ENCODE assay signal across 13 cellular contexts in genomic region chr11:2771758-2772466, GRCh38.
DNase-seq lines count a peak whose midpoint lies in the region; ATAC-seq and TF ChIP-seq lines count a peak whose summit lies in the region.
"Had no signal": no experiment of that assay in that cellular context is flagged by ENCODE, and none has a peak within 500 bp of the region (broad histone marks: within the 10 kb centered on the region; RNA-seq: fewer than 3 reads in every experiment).

No MANE protein-coding gene starts in this region.

- peaks cover 81% of the 10 kb centered on the region for H3K27me3 Mint-ChIP-seq in WTC11 (ENCODE audit: low read depth)

- no peak overlapping the region for H3K4me3 Mint-ChIP-seq in WTC11

- H4K20me1 ChIP-seq in BLaER1 (no peaks in the 10 kb centered on the region), GM23248 (ENCODE audit: insufficient read depth) (no peaks in the 10 kb centered on the region)

- WGBS in lung, 2 donors = 92 to 94% methylated on average over 10 to 12 of the region's 12 CpGs
- WGBS in GM23248 (ENCODE audit: low coverage in 1 of 2, low lambda C conversion rate in 2 of 2, missing lambda C conversion rate in 2 of 2), 2 experiments = 69 to 71% methylated on average over 11 to 12 of the region's 12 CpGs

- TF ChIP-seq CTCF in WTC11 (IDR thresholded peaks at IDR 0.05) (no peak), lung (IDR thresholded peaks at IDR 0.05; ENCODE audit: control extremely low read depth, extremely low read depth) (no peak), foreskin keratinocyte (conservative IDR thresholded peaks at IDR 0.05) (no peak)

- H3K27ac ChIP-seq in BLaER1 (peak overlapping the region; percentile 38; the same call in 1 of the 2 replicates), lung (ENCODE audit: low read depth in 1 of 2, low read length in 1 of 2) (no peak overlapping the region), foreskin keratinocyte (no peak overlapping the region), GM23248 (no peak overlapping the region)
- H3K27ac ChIP-seq: gastroesophageal sphincter had no signal

- H3K4me2 ChIP-seq in BLaER1 = peak overlapping the region; percentile 63
- H3K4me2 ChIP-seq in GM23248 (ENCODE audit: unreplicated experiment) = no peak overlapping the region

- no peaks in the 10 kb centered on the region for H3K4me1 Mint-ChIP-seq in WTC11

- ATAC-seq in WTC11 (peak; percentile 28; the same call in 1 of the 2 replicates), lung (ENCODE audit: insufficient read depth, low FRiP score) (no peak), foreskin keratinocyte (no peak)
- ATAC-seq: gastroesophageal sphincter had no signal

- H3K27ac Mint-ChIP-seq in WTC11 = no peak overlapping the region

- in situ Hi-C loops in GM23248 (cut with MboI) = no loop called here

- 0 out of 2 replicates have a peak, but pooled peaks cover 7% of the 10 kb centered on the region for H3K27me3 ChIP-seq in BLaER1
- H3K27me3 ChIP-seq in lung (ENCODE audit: control insufficient read depth, insufficient read depth) = no peaks in the 10 kb centered on the region
- H3K27me3 ChIP-seq in foreskin keratinocyte = peaks cover 42% of the 10 kb centered on the region
- H3K27me3 ChIP-seq in GM23248 (replicated peaks; ENCODE audit: insufficient read depth) = peaks cover 21% of the 10 kb centered on the region
- H3K27me3 ChIP-seq: gastroesophageal sphincter had no signal

- POLR2A ChIA-PET in WTC11 (lab: Charles Lee) = no interaction called here

- CTCF ChIA-PET in WTC11 (lab: Charles Lee) = no interaction called here

- DNase-seq in DMS 273 (lab: John Stamatoyannopoulos, UW; ENCODE audit: unreplicated experiment) (peak; percentile 80), WTC11 (ENCODE audit: low spot score) (peak; percentile 11), lung (ENCODE audit: low spot score) (peak; percentile 21), foreskin keratinocyte (no peak), HK-2 (ENCODE audit: unreplicated experiment) (no peak), COR-L47 (lab: John Stamatoyannopoulos, UW) (no peak), GM23248 (no peak)
- DNase-seq: cortex of kidney, DMS153, mesendoderm, T-helper 9 cell had no signal

- H3F3A ChIP-seq in GM23248 (ENCODE audit: insufficient read depth) = no peaks in the 10 kb centered on the region

- no peaks in the 10 kb centered on the region for H3K79me2 ChIP-seq in GM23248 (ENCODE audit: insufficient read depth)

- no peaks in the 10 kb centered on the region for H3K9me3 Mint-ChIP-seq in WTC11

- H3K9ac ChIP-seq in BLaER1 (peak overlapping the region; percentile 56), GM23248 (no peak overlapping the region)

- H3K4me3 ChIP-seq in BLaER1 (no peak overlapping the region), lung (no peak overlapping the region), GM23248 (no peak overlapping the region)
- H3K4me3 ChIP-seq: gastroesophageal sphincter had no signal

- no peak overlapping the region for H2AFZ ChIP-seq in GM23248

- no peaks in the 10 kb centered on the region for H3K9me3 ChIP-seq in BLaER1
- H3K9me3 ChIP-seq in lung (ENCODE audit: control insufficient read depth in 2 of 2, insufficient read depth in 1 of 2, low read length in 1 of 2) = no peaks in the 10 kb centered on the region
- no peaks in the 10 kb centered on the region for H3K9me3 ChIP-seq in GM23248 (ENCODE audit: low read depth)
- H3K9me3 ChIP-seq: gastroesophageal sphincter had no signal

- H3K4me1 ChIP-seq in BLaER1 (peaks cover 67% of the 10 kb centered on the region), lung (ENCODE audit: control insufficient read depth in 2 of 2, insufficient read depth in 2 of 2, low read length in 2 of 2) (no peaks in the 10 kb centered on the region), foreskin keratinocyte (no peaks in the 10 kb centered on the region), GM23248 (ENCODE audit: insufficient read depth) (peaks cover 3% of the 10 kb centered on the region; the same call in 1 of the 2 replicates)

- no peaks in the 10 kb centered on the region for H3K9me2 ChIP-seq in GM23248 (ENCODE audit: insufficient read depth)

- no peaks in the 10 kb centered on the region for H3K36me3 Mint-ChIP-seq in WTC11

- H3K36me3 ChIP-seq in BLaER1 (no peaks in the 10 kb centered on the region), lung (ENCODE audit: control insufficient read depth in 2 of 2, insufficient read depth in 2 of 2, low read length in 2 of 2) (peaks cover 0 to 2% of the 10 kb centered on the region in 2 donors), GM23248 (ENCODE audit: low read depth) (no peaks in the 10 kb centered on the region)
- H3K36me3 ChIP-seq: gastroesophageal sphincter had no signal

TF ChIP-seq in WTC11, 78 proteins besides CTCF, POLR2A, EP300 and RAD21 (continues in another document):
- TF ChIP-seq IRF2 (CRISPR knock-in tag; IDR thresholded peaks at IDR 0.05; ENCODE audit: borderline replicate concordance, low read depth) (no peak), JUN (CRISPR knock-in tag; IDR thresholded peaks at IDR 0.05) (no peak), IRF1 (CRISPR knock-in tag; IDR thresholded peaks at IDR 0.05) (no peak), AFF4 (CRISPR knock-in tag; IDR thresholded peaks at IDR 0.05; ENCODE audit: borderline replicate concordance) (no peak), ATF6 (CRISPR knock-in tag; IDR thresholded peaks at IDR 0.05) (no peak), ZNF396 (CRISPR knock-in tag; IDR thresholded peaks at IDR 0.05; ENCODE audit: borderline replicate concordance) (no peak), HMGXB4 (CRISPR knock-in tag; IDR thresholded peaks at IDR 0.05) (no peak)

Comparison
In these comparisons a context has a peak if more than half of its experiments do, and no peak if none do; other contexts are left out.
1. DNase-seq: peak in DMS 273 (single experiment), WTC11 (single experiment) and lung (single experiment); none in foreskin keratinocyte (0 of 2), HK-2 (single experiment), COR-L47 (single experiment) and GM23248 (single experiment).